Comparison of ENCODE assay signal across 14 cellular contexts in the genomic region with DNA sequence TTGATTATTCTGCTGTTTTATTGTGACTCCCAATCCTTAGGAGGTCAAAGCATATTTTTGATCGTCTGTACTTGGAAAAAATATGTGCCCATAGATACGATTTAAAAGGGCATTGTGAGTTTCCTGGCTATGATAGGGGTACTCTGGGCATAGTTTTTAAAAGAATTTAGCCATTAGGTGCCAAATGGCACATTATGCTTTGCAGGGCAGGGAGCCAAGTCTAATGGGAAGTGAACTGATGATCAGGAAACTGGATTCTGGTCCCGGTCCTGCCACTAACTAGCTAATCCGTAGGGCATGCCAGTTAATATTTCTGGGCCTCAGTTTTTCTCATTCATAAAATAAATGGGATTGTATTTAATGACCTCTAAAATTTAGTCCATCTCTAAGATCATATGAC.
DNase-seq lines count a peak whose midpoint lies in the region; ATAC-seq, FAIRE-seq and TF ChIP-seq lines count a peak whose summit lies in the region.
"Had no signal": no experiment of that assay in that cellular context is flagged by ENCODE, and none has a peak within 500 bp of the region (broad histone marks: within the 10 kb centered on the region; RNA-seq: fewer than 3 reads in every experiment).

No MANE protein-coding gene starts in this region.

- H3K4me1 ChIP-seq in heart left ventricle (peaks cover 0 to 73% (median 41%) of the 10 kb centered on the region in 12 donors), endothelial cell of umbilical vein (ENCODE audit: control insufficient read depth, extremely low read depth, insufficient read depth, low read length) (peaks cover 25% of the 10 kb centered on the region), aorta (ENCODE audit: control insufficient read depth in 1 of 2, insufficient read depth in 2 of 2, low read length in 2 of 2) (peaks cover 15 to 27% of the 10 kb centered on the region in 2 donors)

- TF ChIP-seq POLR2A in heart left ventricle (IDR thresholded peaks at IDR 0.05) (no peak), endothelial cell of umbilical vein (IDR thresholded peaks at IDR 0.05; ENCODE audit: low read depth, low read length) (no peak)

- no peak for ATAC-seq in heart left ventricle
- ATAC-seq in Right ventricle myocardium inferior: no peak
- no peak for ATAC-seq in aorta (ENCODE audit: low FRiP score)
- no peak for ATAC-seq in GM19467 (IDR thresholded peaks at IDR 0.05; ENCODE audit: unreplicated experiment)
- ATAC-seq: activated CD8-positive, alpha-beta T cell treated with anti-CD3 and anti-CD28 coated beads for 36 hours had no signal

- TF ChIP-seq CTCF in heart left ventricle (IDR thresholded peaks at IDR 0.05) (no peak), endothelial cell of umbilical vein (IDR thresholded peaks at IDR 0.05; ENCODE audit: extremely low read depth in 1 of 2, insufficient read depth in 1 of 2, low read depth in 1 of 2, low read length in 2 of 2) (no peak), nephron progenitor cell (IDR thresholded peaks at IDR 0.05) (no peak)

- H3K27me3 ChIP-seq in heart left ventricle (no peaks in the 10 kb centered on the region), endothelial cell of umbilical vein (ENCODE audit: control insufficient read depth in 2 of 2, insufficient read depth in 2 of 2, low read length in 2 of 2) (no peaks in the 10 kb centered on the region), aorta (ENCODE audit: control insufficient read depth in 1 of 2, insufficient read depth in 2 of 2, low read length in 1 of 2) (no peaks in the 10 kb centered on the region)

- CTCF ChIA-PET in endothelial cell of umbilical vein (lab: Charles Lee): interaction anchor here (1.0 kb wide), 1 partner anchor 140 kb away, joined by 3 read pairs; no protein-coding TSS in a partner anchor

- H2AFZ ChIP-seq in endothelial cell of umbilical vein (ENCODE audit: low read depth, low read length): peak overlapping the region; percentile 44

- DNase-seq in heart left ventricle (peak in 2 of 5 donors; percentile 24 to 36), Right ventricle myocardium inferior (ENCODE audit: missing footprints) (no peak), endothelial cell of umbilical vein (ENCODE audit: low read depth, low spot score) (peak; percentile 64), nephron progenitor cell (no peak), aorta (peak in 1 of 2 donors; percentile 63), OCI-M2 (lab: John Stamatoyannopoulos, UW; ENCODE audit: unreplicated experiment) (no peak), GM19239 (ENCODE audit: insufficient read length, low spot score) (no peak)
- DNase-seq: activated CD8-positive, alpha-beta T cell treated with anti-CD3 and anti-CD28 coated beads for 36 hours; DND-41; NCI-H2029; NK-92 treated with Interleukin-12 subunit alpha and Interleukin-12 subunit beta, amount 100 ng/mL, for 24 hours; T-helper 1 cell had no signal

- no peaks in the 10 kb centered on the region for H3K79me2 ChIP-seq in endothelial cell of umbilical vein (ENCODE audit: control insufficient read depth, insufficient read depth, low read length)

- H3K27ac ChIP-seq in heart left ventricle: peak overlapping the region; percentile 28 to 93 (median 82)
- H3K27ac ChIP-seq in endothelial cell of umbilical vein (ENCODE audit: insufficient read depth, low read depth, low read length): peak overlapping the region; percentile 28
- H3K27ac ChIP-seq in aorta (ENCODE audit: low read depth in 1 of 2, low read length in 2 of 2): peak overlapping the region; percentile 68 to 90

- no peaks in the 10 kb centered on the region for H3K9me3 Mint-ChIP-seq in nephron progenitor cell
- H3K9me3 Mint-ChIP-seq: activated CD8-positive, alpha-beta T cell treated with anti-CD3 and anti-CD28 coated beads for 36 hours; dendritic cell treated with granulocyte-macrophage colony-stimulating factor and Interleukin-4, amounts not matched to agents 40 ng/mL and 50 ng/mL, for 4 days had no signal

- no peak overlapping the region for H3K4me3 Mint-ChIP-seq in nephron progenitor cell
- H3K4me3 Mint-ChIP-seq: activated CD8-positive, alpha-beta T cell treated with anti-CD3 and anti-CD28 coated beads for 36 hours; dendritic cell treated with granulocyte-macrophage colony-stimulating factor and Interleukin-4, amounts not matched to agents 40 ng/mL and 50 ng/mL, for 4 days had no signal

- H3K36me3 ChIP-seq in heart left ventricle: no peaks in the 10 kb centered on the region
- H3K36me3 ChIP-seq in endothelial cell of umbilical vein (ENCODE audit: control insufficient read depth in 2 of 2, extremely low read depth in 1 of 2, insufficient read depth in 2 of 2, low read length in 2 of 2): no peaks in the 10 kb centered on the region
- no peaks in the 10 kb centered on the region for H3K36me3 ChIP-seq in aorta (ENCODE audit: control insufficient read depth in 1 of 2, insufficient read depth in 2 of 2, low read length in 1 of 2)

- H3K27me3 Mint-ChIP-seq in nephron progenitor cell (ENCODE audit: low read depth, poor library complexity): peaks cover 3% of the 10 kb centered on the region

- H3K4me1 Mint-ChIP-seq in nephron progenitor cell: peaks cover 37% of the 10 kb centered on the region

- 13 to 19% (median 16%) methylated on average over 4 of the region's 4 CpGs for WGBS in heart left ventricle, 4 donors
- 1 to 7% methylated on average over 4 of the region's 4 CpGs for WGBS in aorta, 2 donors

- H3K9me3 ChIP-seq in heart left ventricle (no peaks in the 10 kb centered on the region), endothelial cell of umbilical vein (replicated peaks; ENCODE audit: control insufficient read depth, insufficient read depth, low read length) (no peaks in the 10 kb centered on the region), aorta (ENCODE audit: control insufficient read depth, low read length) (no peaks in the 10 kb centered on the region)

- FAIRE-seq in endothelial cell of umbilical vein (lab: Jason Lieb, UNC): peak; percentile 61
- FAIRE-seq in GM19239 (lab: Jason Lieb, UNC): no peak

- peak overlapping the region; percentile 81 for H3K4me2 ChIP-seq in endothelial cell of umbilical vein (ENCODE audit: insufficient read depth, low read length)

- BruUV-seq in endothelial cell of umbilical vein (replicated peaks; lab: Mats Ljungman, UMichigan): no TSS peak

- dilution Hi-C loops in endothelial cell of umbilical vein (cut with MboI; ENCODE audit: extremely low pct_ligation_motif_present, low sequenced_read_pairs): no loop called here

- H3K27ac Mint-ChIP-seq in nephron progenitor cell: peak overlapping the region; percentile 58
- H3K27ac Mint-ChIP-seq: activated CD8-positive, alpha-beta T cell treated with anti-CD3 and anti-CD28 coated beads for 36 hours; dendritic cell treated with granulocyte-macrophage colony-stimulating factor and Interleukin-4, amounts not matched to agents 40 ng/mL and 50 ng/mL, for 4 days had no signal

- H3K9me1 ChIP-seq in endothelial cell of umbilical vein (replicated peaks; ENCODE audit: control insufficient read depth, extremely low read depth, insufficient read depth, low read length): no peaks in the 10 kb centered on the region

- peaks cover 2% of the 10 kb centered on the region for H3K36me3 Mint-ChIP-seq in nephron progenitor cell (ENCODE audit: low read depth)

- peak overlapping the region; percentile 2 for H3K9ac ChIP-seq in endothelial cell of umbilical vein (replicated peaks; ENCODE audit: extremely low read depth, insufficient read depth, low read length)

- no peaks in the 10 kb centered on the region for H4K20me1 ChIP-seq in endothelial cell of umbilical vein (replicated peaks; ENCODE audit: control insufficient read depth, extremely low read depth, insufficient read depth, low read length)

- intact Hi-C loops in heart left ventricle (cut with DNase I) (loop anchor here in 1 of 10 donors (5.0 kb wide), 1 partner anchor 76 kb away; no protein-coding TSS in a partner anchor), Right ventricle myocardium inferior (cut with DNase I) (no loop called here), endothelial cell of umbilical vein (cut with micrococcal nuclease) (no loop called here), aorta (cut with DNase I) (loop anchor here in 1 of 2 donors (5.0 to 10.0 kb wide), 3 partner anchors 34 to 229 kb away; no protein-coding TSS in a partner anchor)

- POLR2A ChIA-PET in endothelial cell of umbilical vein (lab: Charles Lee): no interaction called here

- peak overlapping the region in 11 of 12 donors; percentile 1 to 61 (median 47) for H3K4me3 ChIP-seq in heart left ventricle
- peak overlapping the region in 1 of 3 experiments; percentile 46 for H3K4me3 ChIP-seq in endothelial cell of umbilical vein (replicated peaks in 1 of 3; ENCODE audit: insufficient read depth in 1 of 3, low read depth in 1 of 3, low read length in 3 of 3)
- peak overlapping the region; percentile 91 to 97 for H3K4me3 ChIP-seq in aorta (ENCODE audit: low read length in 2 of 2)

TF ChIP-seq in endothelial cell of umbilical vein, 7 proteins besides CTCF, POLR2A, EP300 and RAD21:
- TF ChIP-seq GATA2 (IDR thresholded peaks at IDR 0.05; ENCODE audit: insufficient read depth, insufficient read length, low read depth, low read length) (no peak), JUN (IDR thresholded peaks at IDR 0.05; ENCODE audit: borderline replicate concordance, insufficient read depth, insufficient read length, low read depth) (no peak), MYC (IDR thresholded peaks at IDR 0.05; ENCODE audit: low read depth, low read length) (no peak), EZH2 (IDR thresholded peaks at IDR 0.05; ENCODE audit: borderline replicate concordance, low read depth, low read length, severe bottlenecking) (no peak), FOS (IDR thresholded peaks at IDR 0.05; ENCODE audit: borderline replicate concordance, insufficient read depth, low read length) (no peak), POLR2AphosphoS5 (IDR thresholded peaks at IDR 0.05; ENCODE audit: insufficient read depth, low read depth, low read length) (no peak)
- TF ChIP-seq, protein P1, sequence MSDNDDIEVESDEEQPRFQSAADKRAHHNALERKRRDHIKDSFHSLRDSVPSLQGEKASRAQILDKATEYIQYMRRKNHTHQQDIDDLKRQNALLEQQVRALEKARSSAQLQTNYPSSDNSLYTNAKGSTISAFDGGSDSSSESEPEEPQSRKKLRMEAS (IDR thresholded peaks at IDR 0.05; ENCODE audit: insufficient read depth, insufficient read length): no peak
TF ChIP-seq in endothelial cell of umbilical vein: peak in this region for 0.

Comparison
In these comparisons a context has a peak if more than half of its experiments do, and no peak if none do; other contexts are left out.
1. H3K27ac ChIP-seq: peak in every context shown above with its lines; median percentile 82 in heart left ventricle; 79 in aorta; 28 in endothelial cell of umbilical vein.